ENCODE assay signal across 8 cellular contexts in the genomic region with DNA sequence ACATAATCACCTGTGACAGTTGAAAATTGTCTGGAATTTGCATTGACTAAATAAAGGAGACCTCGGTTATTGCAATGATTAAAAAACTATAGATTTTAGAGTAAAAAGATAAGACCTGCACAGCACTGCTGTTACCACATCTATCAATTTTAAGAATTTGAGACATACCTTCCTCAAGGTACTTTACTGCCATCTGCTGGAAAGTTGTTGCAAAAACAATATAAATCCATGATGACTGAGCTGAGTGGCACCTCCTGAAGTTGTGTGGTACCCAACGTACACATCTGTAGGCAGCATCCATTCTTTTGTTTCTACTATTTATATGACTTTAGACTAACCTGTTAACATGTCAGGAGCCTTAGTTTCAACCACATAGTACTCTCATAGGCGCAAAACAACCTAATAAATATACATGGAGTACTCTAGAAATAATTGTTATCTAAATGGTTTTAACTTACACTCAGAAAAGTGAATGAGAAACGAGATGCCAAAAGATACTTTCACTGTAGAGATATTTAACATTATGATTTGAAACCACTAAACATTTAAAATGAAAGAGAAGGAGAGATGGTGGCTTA.
DNase-seq lines count a peak whose midpoint lies in the region; ATAC-seq, FAIRE-seq and TF ChIP-seq lines count a peak whose summit lies in the region.

No MANE protein-coding gene starts in this region.

- no peaks in the 10 kb centered on the region for H3K79me2 ChIP-seq in keratinocyte (ENCODE audit: control insufficient read depth, insufficient read depth, low read length)

- 53 to 59% methylated on average over 4 of the region's 4 CpGs for WGBS in testis, 2 donors

- intact Hi-C loops in testis (cut with DNase I; ENCODE audit: low total_unique reads): no loop called here

- peak; percentile 68 to 69 for ATAC-seq in CD4-positive, CD25-positive, alpha-beta regulatory T cell (ENCODE audit: low read depth in 2 of 2)
- ATAC-seq in GM18867 (IDR thresholded peaks at IDR 0.05; ENCODE audit: unreplicated experiment) (peak; percentile 53), HG02840 (IDR thresholded peaks at IDR 0.05; ENCODE audit: low FRiP score, unreplicated experiment) (no peak)

- no peak overlapping the region for H3K9ac ChIP-seq in keratinocyte (ENCODE audit: control insufficient read depth, extremely low read depth, insufficient read depth, low read length)

- no peak overlapping the region for H3K27ac Mint-ChIP-seq in CD4-positive, CD25-positive, alpha-beta regulatory T cell

- H3K9me1 ChIP-seq in keratinocyte (ENCODE audit: control insufficient read depth, extremely low read depth, insufficient read depth, low read length): no peaks in the 10 kb centered on the region

- dilution Hi-C loops in keratinocyte (cut with MboI; ENCODE audit: extremely low pct_ligation_motif_present, low sequenced_read_pairs): no loop called here

- no peaks in the 10 kb centered on the region for H3K27me3 Mint-ChIP-seq in CD4-positive, CD25-positive, alpha-beta regulatory T cell

- in situ Hi-C loops in brain microvascular endothelial cell (cut with HindIII; ENCODE audit: low pct_ligation_motif_present, low sequenced_read_pairs): no loop called here

- no peaks in the 10 kb centered on the region for H3K4me1 ChIP-seq in CD4-positive, CD25-positive, alpha-beta regulatory T cell (ENCODE audit: control insufficient read depth, insufficient read depth, low read length, poor library complexity, severe bottlenecking)
- H3K4me1 ChIP-seq in keratinocyte (ENCODE audit: control insufficient read depth, extremely low read depth, insufficient read depth, low read length): no peaks in the 10 kb centered on the region
- H3K4me1 ChIP-seq in testis: no peaks in the 10 kb centered on the region

- DNase-seq in CD4-positive, CD25-positive, alpha-beta regulatory T cell: peak; percentile 6 to 78 (median 68)
- DNase-seq in HT-29 (ENCODE audit: low spot score) (peak; percentile 88), NCI-H82 (lab: John Stamatoyannopoulos, UW) (peak; percentile 83), brain microvascular endothelial cell (no peak), keratinocyte (ENCODE audit: low read depth, low spot score) (peak; percentile 32), testis (no peak)

- no peak overlapping the region for H3K4me3 ChIP-seq in CD4-positive, CD25-positive, alpha-beta regulatory T cell (ENCODE audit: low read depth, low read length)
- H3K4me3 ChIP-seq in brain microvascular endothelial cell (ENCODE audit: low read depth, low read length) (no peak overlapping the region), keratinocyte (ENCODE audit: control insufficient read depth in 2 of 3, extremely low read depth in 1 of 3, insufficient read depth in 2 of 3, low read depth in 1 of 3, low read length in 3 of 3) (no peak overlapping the region), testis (no peak overlapping the region)

- no peak overlapping the region for H2AFZ ChIP-seq in keratinocyte (ENCODE audit: control insufficient read depth, low read length)

- no peaks in the 10 kb centered on the region for H3K27me3 ChIP-seq in CD4-positive, CD25-positive, alpha-beta regulatory T cell (ENCODE audit: control insufficient read depth, insufficient read depth, low read length)
- H3K27me3 ChIP-seq in brain microvascular endothelial cell (replicated peaks) (no peaks in the 10 kb centered on the region), keratinocyte (ENCODE audit: control insufficient read depth, extremely low read depth, insufficient read depth, low read length) (no peaks in the 10 kb centered on the region), testis (no peaks in the 10 kb centered on the region)

- H3K36me3 Mint-ChIP-seq in CD4-positive, CD25-positive, alpha-beta regulatory T cell: peaks cover 25% of the 10 kb centered on the region

- H3K4me2 ChIP-seq in keratinocyte (ENCODE audit: control insufficient read depth, extremely low read depth, insufficient read depth, low read depth, low read length): no peak overlapping the region

- H3K9me3 Mint-ChIP-seq in CD4-positive, CD25-positive, alpha-beta regulatory T cell: no peaks in the 10 kb centered on the region

- H3K36me3 ChIP-seq in CD4-positive, CD25-positive, alpha-beta regulatory T cell (ENCODE audit: control insufficient read depth, insufficient read depth, low read length): peaks cover 13% of the 10 kb centered on the region
- peaks cover 81% of the 10 kb centered on the region for H3K36me3 ChIP-seq in brain microvascular endothelial cell (replicated peaks)
- H3K36me3 ChIP-seq in keratinocyte (ENCODE audit: control insufficient read depth in 2 of 2, extremely low read depth in 1 of 2, insufficient read depth in 2 of 2, low read length in 2 of 2): peaks cover 26 to 29% of the 10 kb centered on the region in 2 experiments
- H3K36me3 ChIP-seq in testis (ENCODE audit: low read depth, missing control alignments): no peaks in the 10 kb centered on the region

- FAIRE-seq in keratinocyte (lab: Jason Lieb, UNC): no peak

- H3K9me3 ChIP-seq in CD4-positive, CD25-positive, alpha-beta regulatory T cell (ENCODE audit: control insufficient read depth in 2 of 2, low read length in 2 of 2): no peaks in the 10 kb centered on the region
- H3K9me3 ChIP-seq in keratinocyte (ENCODE audit: control insufficient read depth, low read depth, low read length) (no peaks in the 10 kb centered on the region), testis (no peaks in the 10 kb centered on the region)

- no peak overlapping the region for H3K4me3 Mint-ChIP-seq in CD4-positive, CD25-positive, alpha-beta regulatory T cell

- peaks cover 0 to 7% (median 5%) of the 10 kb centered on the region in 4 donors for H3K4me1 Mint-ChIP-seq in CD4-positive, CD25-positive, alpha-beta regulatory T cell

- H4K20me1 ChIP-seq in keratinocyte (ENCODE audit: control insufficient read depth, extremely low read depth, insufficient read depth, low read length): no peaks in the 10 kb centered on the region

- peak; percentile 52 for TF ChIP-seq CTCF in brain microvascular endothelial cell (IDR thresholded peaks at IDR 0.05; ENCODE audit: low read depth, low read length, missing control alignments)
- peak; percentile 30 to 46 (median 40) for TF ChIP-seq CTCF in keratinocyte (optimal IDR thresholded peaks at IDR 0.05 in 1 of 3, IDR thresholded peaks at IDR 0.05 in 1 of 3, conservative IDR thresholded peaks at IDR 0.05 in 1 of 3; ENCODE audit: extremely low read depth in 1 of 3, insufficient read depth in 2 of 3, low read length in 3 of 3)
- TF ChIP-seq CTCF in testis (IDR thresholded peaks at IDR 0.05): peak; percentile 11 to 61 (median 48)

- H3K27ac ChIP-seq in CD4-positive, CD25-positive, alpha-beta regulatory T cell (ENCODE audit: insufficient read depth, low read length, poor library complexity, severe bottlenecking): no peak overlapping the region
- H3K27ac ChIP-seq in brain microvascular endothelial cell (no peak overlapping the region), keratinocyte (ENCODE audit: control insufficient read depth, insufficient read depth, low read length) (no peak overlapping the region), testis (no peak overlapping the region)

- TF ChIP-seq POLR2A in testis (IDR thresholded peaks at IDR 0.05): no peak

Comparison
In these comparisons a context has a peak if more than half of its experiments do, and no peak if none do; other contexts are left out.
1. DNase-seq: peak in CD4-positive, CD25-positive, alpha-beta regulatory T cell (3 of 3), HT-29 (single experiment), NCI-H82 (single experiment) and keratinocyte (single experiment); none in brain microvascular endothelial cell (single experiment) and testis (single experiment).
2. Peak in every context shown above with its lines, with median percentiles within 50 percentile points of each other: CTCF ChIP-seq.